Comparison of ENCODE assay signal across 27 cellular contexts in the genomic region with DNA sequence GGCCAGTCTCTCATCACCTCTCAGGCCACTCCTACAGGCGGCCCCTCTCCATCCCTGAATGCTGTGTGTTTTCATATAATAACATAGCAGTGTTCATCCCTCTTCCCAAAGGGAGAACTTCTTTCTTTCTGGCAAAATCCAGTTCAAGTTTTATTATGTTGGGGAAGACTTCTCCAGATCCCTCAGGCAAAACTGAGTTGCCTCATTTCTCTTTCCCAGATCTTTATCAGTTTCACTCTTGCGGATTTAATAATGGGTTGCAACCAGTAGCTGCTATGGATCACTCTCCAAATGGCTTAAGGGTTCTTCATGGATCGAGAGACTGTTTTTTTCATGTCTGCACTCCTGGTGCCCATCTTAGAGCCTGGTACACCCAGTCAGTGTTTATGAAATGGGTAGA.
"Had no signal": no experiment of that assay in that cellular context is flagged by ENCODE, and none has a peak within 500 bp of the region (broad histone marks: within the 10 kb centered on the region; RNA-seq: fewer than 3 reads in every experiment).

No MANE protein-coding gene starts in this region.

- H3K4me1 Mint-ChIP-seq: memory B cell; naive thymus-derived CD8-positive, alpha-beta T cell; stimulated activated naive B cell treated with anti-CD40 and anti-IgM and Interleukin-4, amounts not matched to agents 10 μg/mL and 1 μg/mL and 100 μg/mL, for 72 hours had no signal

- H3K27ac Mint-ChIP-seq: memory B cell; naive thymus-derived CD8-positive, alpha-beta T cell; nephron; stimulated activated naive B cell treated with anti-CD40 and anti-IgM and Interleukin-4, amounts not matched to agents 10 μg/mL and 1 μg/mL and 100 μg/mL, for 72 hours had no signal

- H3K9me3 Mint-ChIP-seq: memory B cell; nephron; stimulated activated naive B cell treated with anti-CD40 and anti-IgM and Interleukin-4, amounts not matched to agents 10 μg/mL and 1 μg/mL and 100 μg/mL, for 72 hours had no signal

- DNase-seq: islet precursor cell; lower lobe of right lung; midbrain; mucosa of descending colon; naive thymus-derived CD8-positive, alpha-beta T cell; nucleus accumbens; pancreas; posterior cingulate gyrus; retina; right cardiac atrium; stimulated activated CD4-positive, alpha-beta T cell treated with anti-CD3 and anti-CD28 coated beads, Interleukin-12 subunit alpha, Interleukin-12 subunit beta, amount 100 ng/mL, for 4 hours; stimulated activated CD4-positive, alpha-beta T cell treated with anti-CD3 and anti-CD28 coated beads, Interleukin-15, amount 100 ng/mL, for 24 hours; stimulated activated CD4-positive, alpha-beta T cell treated with anti-CD3 and anti-CD28 coated beads, Interleukin-2, amount 100 ng/mL, for 24 hours; stimulated activated CD4-positive, alpha-beta T cell treated with anti-CD3 and anti-CD28 coated beads, Interleukin-4, amount 100 ng/mL, for 1 hour; stimulated activated naive B cell treated with anti-CD40 and anti-IgM and Interleukin-4, amounts not matched to agents 10 μg/mL and 1 μg/mL and 100 μg/mL, for 72 hours; stimulated activated naive CD8-positive, alpha-beta T cell treated with anti-CD3 and anti-CD28 coated beads, Interleukin-15, Interleukin-2, amounts not matched to agents 100 U/mL and 50 U/mL, for 24 hours; stomach; testis; thyroid gland; transverse colon; upper lobe of right lung had no signal

- H3K4me3 ChIP-seq: hepatocyte, lower lobe of right lung, mucosa of descending colon, pancreas, prostate gland, skin epidermis, stomach, testis, thyroid gland, transverse colon, upper lobe of right lung had no signal

- H3K4me3 Mint-ChIP-seq: memory B cell; naive thymus-derived CD8-positive, alpha-beta T cell; nephron; neural crest cell; stimulated activated naive B cell treated with anti-CD40 and anti-IgM and Interleukin-4, amounts not matched to agents 10 μg/mL and 1 μg/mL and 100 μg/mL, for 72 hours had no signal

- H3K36me3 ChIP-seq: lower lobe of right lung, pancreas, prostate gland, stomach, thyroid gland, transverse colon, upper lobe of right lung had no signal

- H3K36me3 Mint-ChIP-seq: memory B cell; naive thymus-derived CD8-positive, alpha-beta T cell; stimulated activated naive B cell treated with anti-CD40 and anti-IgM and Interleukin-4, amounts not matched to agents 10 μg/mL and 1 μg/mL and 100 μg/mL, for 72 hours had no signal

- H3K27ac ChIP-seq: hepatocyte, lower lobe of right lung, pancreas, prostate gland, skin epidermis, stomach, testis, thyroid gland, transverse colon, upper lobe of right lung had no signal

- H3K9me3 ChIP-seq: lower lobe of right lung, mucosa of descending colon, pancreas, prostate gland, stomach, testis, thyroid gland, transverse colon, upper lobe of right lung had no signal
